8 cellular contexts compared by ENCODE assay signal in the genomic region with DNA sequence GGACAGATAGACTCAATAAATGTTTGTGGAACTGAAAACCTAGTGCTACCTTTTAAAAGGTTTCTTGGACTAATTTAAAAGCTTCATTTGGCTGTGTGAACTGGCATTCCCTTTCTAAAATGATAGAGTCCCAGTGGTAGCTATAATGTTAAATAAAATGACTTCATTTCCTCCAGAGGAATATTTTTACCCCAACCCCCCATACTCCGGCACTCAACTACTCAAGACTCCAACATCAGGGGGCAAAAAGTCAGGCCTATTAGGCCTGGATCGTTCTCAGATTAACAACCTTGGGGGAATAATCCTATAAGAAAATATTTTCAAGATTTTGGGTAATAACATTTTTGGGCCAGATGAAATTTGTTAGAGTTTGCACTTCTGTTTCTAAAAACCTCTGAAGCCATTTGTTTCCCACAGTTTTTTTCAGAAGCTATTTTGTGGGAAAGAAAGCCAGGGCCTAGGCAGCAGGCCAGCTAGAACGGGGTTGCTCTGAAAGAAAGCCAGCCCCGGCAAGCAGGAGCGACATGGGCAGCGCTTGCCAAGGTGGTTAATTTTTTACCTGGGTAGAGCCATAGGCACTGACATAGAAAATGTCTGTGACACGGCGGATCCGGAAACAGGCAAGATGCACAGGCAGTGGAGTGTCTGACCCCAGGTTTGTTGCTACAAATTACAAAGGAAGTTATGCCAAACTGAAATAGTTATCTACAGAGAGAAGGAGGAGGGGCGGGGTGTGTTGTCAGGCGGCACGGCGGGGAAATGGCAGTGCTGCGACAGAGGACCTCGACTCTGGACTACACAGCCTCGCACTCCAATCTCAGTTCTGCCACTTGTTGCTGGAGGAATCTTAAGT.
DNase-seq lines count a peak whose midpoint lies in the region; ATAC-seq lines count a peak whose summit lies in the region.

No MANE protein-coding gene starts in this region.

- no peak for ATAC-seq in activated naive CD8-positive, alpha-beta T cell treated with anti-CD3 and anti-CD28 coated beads, Interleukin-2, amount 50 U/mL, for 24 hours
- no peak for ATAC-seq in HG03565 (IDR thresholded peaks at IDR 0.05; ENCODE audit: unreplicated experiment)

- peaks cover 7% of the 10 kb centered on the region for H3K9me3 Mint-ChIP-seq in activated naive CD8-positive, alpha-beta T cell treated with anti-CD3 and anti-CD28 coated beads, Interleukin-2, amount 50 U/mL, for 24 hours

- peaks cover 4% of the 10 kb centered on the region for H3K27me3 Mint-ChIP-seq in activated naive CD8-positive, alpha-beta T cell treated with anti-CD3 and anti-CD28 coated beads, Interleukin-2, amount 50 U/mL, for 24 hours

- peak; percentile 32 for DNase-seq in EH (ENCODE audit: low read depth)
- peak in 39 of 58 donors; percentile 5 to 55 (median 18) for DNase-seq in anterior cingulate cortex (lab: John Stamatoyannopoulos, UW)
- peak in 26 of 51 donors; percentile 3 to 47 (median 28) for DNase-seq in hypothalamus (lab: John Stamatoyannopoulos, UW)
- peak; percentile 88 for DNase-seq in renal cortical epithelial cell (ENCODE audit: low read depth)
- DNase-seq in activated CD8-positive, alpha-beta memory T cell treated with anti-CD3 and anti-CD28 coated beads for 24 hours, result no peak
- no peak for DNase-seq in activated naive CD8-positive, alpha-beta T cell treated with anti-CD3 and anti-CD28 coated beads, Interleukin-2, amount 50 U/mL, for 24 hours
- DNase-seq in SHP77 (lab: John Stamatoyannopoulos, UW), result no peak

- no peak overlapping the region for H3K27ac Mint-ChIP-seq in activated naive CD8-positive, alpha-beta T cell treated with anti-CD3 and anti-CD28 coated beads, Interleukin-2, amount 50 U/mL, for 24 hours

- peaks cover 1% of the 10 kb centered on the region for H3K4me1 Mint-ChIP-seq in activated naive CD8-positive, alpha-beta T cell treated with anti-CD3 and anti-CD28 coated beads, Interleukin-2, amount 50 U/mL, for 24 hours

- no peaks in the 10 kb centered on the region for H3K36me3 Mint-ChIP-seq in activated naive CD8-positive, alpha-beta T cell treated with anti-CD3 and anti-CD28 coated beads, Interleukin-2, amount 50 U/mL, for 24 hours (ENCODE audit: low read depth)

- H3K4me3 Mint-ChIP-seq in activated naive CD8-positive, alpha-beta T cell treated with anti-CD3 and anti-CD28 coated beads, Interleukin-2, amount 50 U/mL, for 24 hours, result no peak overlapping the region

Comparison
In these comparisons a context has a peak if more than half of its experiments do, and no peak if none do; other contexts are left out.
1. DNase-seq: peak in EH (single experiment), anterior cingulate cortex (39 of 58), hypothalamus (26 of 51) and renal cortical epithelial cell (single experiment); none in activated CD8-positive, alpha-beta memory T cell treated with anti-CD3 and anti-CD28 coated beads for 24 hours (single experiment), activated naive CD8-positive, alpha-beta T cell treated with anti-CD3 and anti-CD28 coated beads, Interleukin-2, amount 50 U/mL, for 24 hours (single experiment) and SHP77 (0 of 2).